Comparison of ENCODE assay signal across 14 cellular contexts in genomic region chr5:1054018-1054798, GRCh38. TPM values are rescaled to one million over a fixed set of nuclear protein-coding genes. Genes with fewer than 3 reads are reported as not detected.
"Had no signal": no experiment of that assay in that cellular context is flagged by ENCODE, and none has a peak within 500 bp of the region (broad histone marks: within the 10 kb centered on the region; RNA-seq: fewer than 3 reads in every experiment).

No MANE protein-coding gene starts in this region.

- H3K4me3 ChIP-seq: ovary, thyroid gland had no signal

- ATAC-seq: activated T-helper 17 cell treated with anti-CD3 and anti-CD28 coated beads, Interleukin-2, amount 50 U/mL, for 72 hours; left lobe of liver; stimulated activated effector memory CD8-positive, alpha-beta T cell treated with anti-CD3 and anti-CD28 coated beads, Interleukin-12 subunit alpha, Interleukin-12 subunit beta, amount 100 ng/mL, for 72 hours had no signal

- H3K36me3 Mint-ChIP-seq: stimulated activated effector memory CD8-positive, alpha-beta T cell treated with anti-CD3 and anti-CD28 coated beads, Interleukin-12 subunit alpha, Interleukin-12 subunit beta, amount 100 ng/mL, for 72 hours had no signal

- H3K4me1 Mint-ChIP-seq: activated T-helper 17 cell treated with anti-CD3 and anti-CD28 coated beads, Interleukin-2, amount 50 U/mL, for 72 hours; stimulated activated effector memory CD8-positive, alpha-beta T cell treated with anti-CD3 and anti-CD28 coated beads, Interleukin-12 subunit alpha, Interleukin-12 subunit beta, amount 100 ng/mL, for 72 hours had no signal

- H3K4me1 ChIP-seq: thyroid gland had no signal

- H3K9me3 ChIP-seq: ovary, thyroid gland had no signal

- H3K4me3 Mint-ChIP-seq: activated T-helper 17 cell treated with anti-CD3 and anti-CD28 coated beads, Interleukin-2, amount 50 U/mL, for 72 hours; nephron; stimulated activated effector memory CD8-positive, alpha-beta T cell treated with anti-CD3 and anti-CD28 coated beads, Interleukin-12 subunit alpha, Interleukin-12 subunit beta, amount 100 ng/mL, for 72 hours had no signal

- H3K27ac Mint-ChIP-seq: activated T-helper 17 cell treated with anti-CD3 and anti-CD28 coated beads, Interleukin-2, amount 50 U/mL, for 72 hours; nephron; stimulated activated effector memory CD8-positive, alpha-beta T cell treated with anti-CD3 and anti-CD28 coated beads, Interleukin-12 subunit alpha, Interleukin-12 subunit beta, amount 100 ng/mL, for 72 hours had no signal

- DNase-seq: activated CD4-positive, CD25-positive, alpha-beta regulatory T cell treated with anti-CD3 and anti-CD28 coated beads, Interleukin-2, amount 50 U/mL, for 72 hours; activated naive CD4-positive, alpha-beta T cell treated with Interleukin-2 at 50 U/mL for 16 hours; mesenchymal stem cell; stimulated activated CD4-positive, alpha-beta T cell treated with anti-CD3 and anti-CD28 coated beads, Interleukin-12 subunit alpha, Interleukin-12 subunit beta, amount 100 ng/mL, for 4 hours; stimulated activated CD4-positive, alpha-beta T cell treated with anti-CD3 and anti-CD28 coated beads, Interleukin-2, amount 100 ng/mL, for 24 hours; T-helper 1 cell; T1000; thyroid gland had no signal

- H3K27me3 ChIP-seq: ovary, thyroid gland had no signal

- H3K27ac ChIP-seq: ovary, thyroid gland had no signal

- H3K27me3 Mint-ChIP-seq: activated T-helper 17 cell treated with anti-CD3 and anti-CD28 coated beads, Interleukin-2, amount 50 U/mL, for 72 hours had no signal

- H3K36me3 ChIP-seq: ovary had no signal

- H3K9me3 Mint-ChIP-seq: activated T-helper 17 cell treated with anti-CD3 and anti-CD28 coated beads, Interleukin-2, amount 50 U/mL, for 72 hours; nephron; stimulated activated effector memory CD8-positive, alpha-beta T cell treated with anti-CD3 and anti-CD28 coated beads, Interleukin-12 subunit alpha, Interleukin-12 subunit beta, amount 100 ng/mL, for 72 hours had no signal

RNA-seq across cellular contexts. Expression of gene NKD2, which starts 45.6 kb away (rescaled TPM):
- total RNA-seq: chondrocyte had no signal
